Comparison of ENCODE assay signal across 13 cellular contexts in genomic region chr12:43807361-43807760, GRCh38. TPM values are rescaled to one million over a fixed set of nuclear protein-coding genes. Genes with fewer than 3 reads are reported as not detected.
A peak's percentile ranks its signal among the peaks of the same experiment; 100 is the strongest.
DNase-seq lines count a peak whose midpoint lies in the region; ATAC-seq, FAIRE-seq and TF ChIP-seq lines count a peak whose summit lies in the region.
"Had no signal": no experiment of that assay in that cellular context is flagged by ENCODE, and none has a peak within 500 bp of the region (broad histone marks: within the 10 kb centered on the region; RNA-seq: fewer than 3 reads in every experiment).

No MANE protein-coding gene starts in this region.

- dilution Hi-C loops in IMR-90 (cut with HindIII; ENCODE audit: low sequenced_read_pairs, unreplicated experiment), result no loop called here

- POLR2A ChIA-PET in IMR-90 (lab: Charles Lee; ENCODE audit: unreplicated experiment) (interaction anchor here (1.2 kb wide), 1 partner anchor 10 kb away, joined by 4 read pairs; no protein-coding TSS in a partner anchor), GM12878 (lab: Charles Lee) (interaction anchor here (1.0 to 3.0 kb wide), 3 partner anchors 35 to 48 kb away, joined by 3 to 24 read pairs (median 3); partner anchors contain the start of genes IRAK4 and PUS7L)

- peak overlapping the region; percentile 50 to 87 (median 83); a peak in 21 of 22 replicates for H3K4me2 ChIP-seq in BLaER1 treated with 17β-estradiol and CSF1 and Interleukin-3, amounts not matched to agents 10 nM and 100 nM
- H3K4me2 ChIP-seq in IMR-90 (ENCODE audit: low read depth, low read length) (no peak overlapping the region), GM12878 (ENCODE audit: control insufficient read depth, insufficient read depth) (peak overlapping the region; percentile 48)

- no peaks in the 10 kb centered on the region for H3K27me3 ChIP-seq in BLaER1 treated with 17β-estradiol and CSF1 and Interleukin-3, amounts not matched to agents 10 nM and 100 nM
- no peaks in the 10 kb centered on the region; the same call in 1 of the 2 replicates for H3K27me3 ChIP-seq in IMR-90 (ENCODE audit: control insufficient read depth, insufficient read depth, low read length)
- no peaks in the 10 kb centered on the region for H3K27me3 ChIP-seq in GM12878 (replicated peaks in 1 of 2; ENCODE audit: control insufficient read depth in 2 of 2, insufficient read depth in 2 of 2, low read length in 1 of 2)
- H3K27me3 ChIP-seq: ovary had no signal

- peak overlapping the region; percentile 17; the same call in 1 of the 2 replicates for H4K5ac ChIP-seq in IMR-90 (ENCODE audit: low read depth, low read length)

- CTCF ChIA-PET in IMR-90 (lab: Yijun Ruan, JAX) (interaction anchor here (2.4 to 2.6 kb wide), 2 partner anchors 10 to 75 kb away, joined by 7 read pairs; no protein-coding TSS in a partner anchor), GM12878 (lab: Yijun Ruan, JAX) (interaction anchor here (0.9 to 3.7 kb wide), 5 partner anchors 9 to 363 kb away, joined by 3 to 21 read pairs (median 4); partner anchors contain the start of genes IRAK4 and PUS7L)

- no peak for TF ChIP-seq EP300 in GM12878 (IDR thresholded peaks at IDR 0.05; ENCODE audit: borderline replicate concordance in 1 of 2, control insufficient read depth in 1 of 2, low read depth in 2 of 2, low read length in 2 of 2)

- peak overlapping the region in 8 of 11 experiments; percentile 90 to 99 (median 96); a peak in 14 of 22 replicates for H3K27ac ChIP-seq in BLaER1 treated with 17β-estradiol and CSF1 and Interleukin-3, amounts not matched to agents 10 nM and 100 nM
- H3K27ac ChIP-seq in IMR-90 (ENCODE audit: insufficient read depth, low read length), result no peak overlapping the region
- H3K27ac ChIP-seq in GM12878 (ENCODE audit: control insufficient read depth, insufficient read depth), result no peak overlapping the region

- TF ChIP-seq CTCF in IMR-90 (conservative IDR thresholded peaks at IDR 0.05; ENCODE audit: low read depth, low read length), result no peak
- TF ChIP-seq CTCF in GM12878 (IDR thresholded peaks at IDR 0.05 in 2 of 3, conservative IDR thresholded peaks at IDR 0.05 in 1 of 3; ENCODE audit: control insufficient read depth in 2 of 3, extremely low read depth in 1 of 3, insufficient read depth in 1 of 3, low read depth in 3 of 3, low read length in 3 of 3), result no peak
- no peak for TF ChIP-seq CTCF in nephron (IDR thresholded peaks at IDR 0.05; ENCODE audit: unreplicated experiment in 3 of 3)

- no peak overlapping the region for H3K14ac ChIP-seq in IMR-90 (replicated peaks; ENCODE audit: low read depth, low read length)

- no peaks in the 10 kb centered on the region for H3K27me3 Mint-ChIP-seq in nephron (ENCODE audit: low read depth)

- intact Hi-C loops in IMR-90 (cut with micrococcal nuclease) (loop anchor here (2.0 kb wide), 1 partner anchor 49 kb away; the partner anchor contains the start of genes IRAK4 and PUS7L), GM12878 (cut with micrococcal nuclease; ENCODE audit: unreplicated experiment) (loop anchor here (2.0 kb wide), 1 partner anchor 75 kb away; no protein-coding TSS in a partner anchor)

- H4K8ac ChIP-seq in IMR-90 (ENCODE audit: low read depth in 2 of 2, low read length in 2 of 2), result peak overlapping the region; percentile 5 to 92; a peak in 2 of 4 replicates

- no peaks in the 10 kb centered on the region for H3K9me3 Mint-ChIP-seq in nephron

- peak overlapping the region; percentile 99 to 100 (median 99) for H3K27ac Mint-ChIP-seq in nephron

- H2AFZ ChIP-seq in IMR-90 (replicated peaks; ENCODE audit: low read length, poor library complexity), result no peak overlapping the region
- H2AFZ ChIP-seq in GM12878 (ENCODE audit: control insufficient read depth, low read depth, low read length), result no peak overlapping the region

- H3K79me2 ChIP-seq in GM12878 (ENCODE audit: control insufficient read depth, insufficient read depth, low read length), result peaks cover 37% of the 10 kb centered on the region

- WGBS in IMR-90 (ENCODE audit: extremely low coverage in 2 of 2, insufficient read length in 1 of 2), 2 experiments, result 76% methylated on average over 2 of the region's 3 CpGs; no CpG with 5 or more reads in 1 of the 2 experiments
- 96% methylated on average over 3 of the region's 3 CpGs for WGBS in GM12878 (ENCODE audit: insufficient coverage, insufficient replicate concordance, low lambda C conversion rate, missing lambda C conversion rate)

- no peak overlapping the region for H2BK20ac ChIP-seq in IMR-90 (ENCODE audit: low read depth, low read length)

- H2AK9ac ChIP-seq in IMR-90 (replicated peaks; ENCODE audit: low read depth, low read length, poor library complexity), result no peak overlapping the region

- RAD21 ChIA-PET in GM12878 (lab: Charles Lee; ENCODE audit: unreplicated experiment), result interaction anchor here (1.5 to 3.0 kb wide), 2 partner anchors 45 to 48 kb away, joined by 3 to 17 read pairs; partner anchors contain the start of genes IRAK4 and PUS7L

- H3K4ac ChIP-seq in IMR-90 (ENCODE audit: low read depth, low read length), result no peak overlapping the region

- no peak overlapping the region for H3K18ac ChIP-seq in IMR-90 (ENCODE audit: low read depth, low read length)

- BruUV-seq in IMR-90 (replicated peaks; lab: Mats Ljungman, UMichigan) (no TSS peak), GM12878 (replicated peaks; lab: Mats Ljungman, UMichigan) (no TSS peak)

- peak overlapping the region in 6 of 11 experiments; percentile 93 to 97 (median 94); a peak in 12 of 22 replicates for H3K9ac ChIP-seq in BLaER1 treated with 17β-estradiol and CSF1 and Interleukin-3, amounts not matched to agents 10 nM and 100 nM
- no peak overlapping the region; the same call in 1 of the 2 replicates for H3K9ac ChIP-seq in IMR-90 (ENCODE audit: low read depth, low read length)
- no peak overlapping the region for H3K9ac ChIP-seq in GM12878 (ENCODE audit: control insufficient read depth, insufficient read depth, low read length)

- TF ChIP-seq RAD21 in IMR-90 (IDR thresholded peaks at IDR 0.05; ENCODE audit: low read length), result no peak
- TF ChIP-seq RAD21 in GM12878 (IDR thresholded peaks at IDR 0.05; ENCODE audit: insufficient read depth, low read depth, low read length), result no peak

- H3K56ac ChIP-seq in IMR-90 (ENCODE audit: extremely low read depth, insufficient read depth, low read length), result no peak overlapping the region

- no peak overlapping the region for H3K23ac ChIP-seq in IMR-90 (ENCODE audit: low read depth, low read length)

- no peaks in the 10 kb centered on the region for H3K9me3 ChIP-seq in BLaER1 treated with 17β-estradiol and CSF1 and Interleukin-3, amounts not matched to agents 10 nM and 100 nM (replicated peaks in 1 of 11)
- H3K9me3 ChIP-seq in IMR-90 (ENCODE audit: control insufficient read depth, insufficient read depth, low read length), result no peaks in the 10 kb centered on the region
- H3K9me3 ChIP-seq in GM12878 (replicated peaks; ENCODE audit: control insufficient read depth, insufficient read depth, low read length), result no peaks in the 10 kb centered on the region
- H3K9me3 ChIP-seq: ovary had no signal

- peaks cover 0 to 16% of the 10 kb centered on the region in 2 experiments; a peak in 2 of 4 replicates for H3K79me1 ChIP-seq in IMR-90 (ENCODE audit: low read depth in 1 of 2, low read length in 2 of 2)

- H3K36me3 ChIP-seq in BLaER1 treated with 17β-estradiol and CSF1 and Interleukin-3, amounts not matched to agents 10 nM and 100 nM, result peaks cover 5 to 19% (median 9%) of the 10 kb centered on the region in 11 experiments; a peak in 16 of 22 replicates
- H3K36me3 ChIP-seq in IMR-90 (ENCODE audit: control insufficient read depth, insufficient read depth, low read length) (no peaks in the 10 kb centered on the region), GM12878 (ENCODE audit: control insufficient read depth in 2 of 2, insufficient read depth in 2 of 2, low read length in 1 of 2) (no peaks in the 10 kb centered on the region; a peak in 1 of 4 replicates)
- H3K36me3 ChIP-seq: ovary had no signal

- no peak overlapping the region for H2BK120ac ChIP-seq in IMR-90 (ENCODE audit: low read depth, low read length)

- H3K4me1 ChIP-seq in BLaER1 treated with 17β-estradiol and CSF1 and Interleukin-3, amounts not matched to agents 10 nM and 100 nM, result peaks cover 13 to 46% (median 30%) of the 10 kb centered on the region in 10 experiments
- H3K4me1 ChIP-seq in IMR-90 (ENCODE audit: control insufficient read depth, insufficient read depth, low read length) (no peaks in the 10 kb centered on the region), GM12878 (ENCODE audit: control insufficient read depth, insufficient read depth, low read length) (no peaks in the 10 kb centered on the region)

- H4K91ac ChIP-seq in IMR-90 (ENCODE audit: insufficient read depth, low read depth, low read length), result no peak overlapping the region

- no peak for ATAC-seq in IMR-90 (ENCODE audit: low read depth)
- no peak for ATAC-seq in GM12878

- H2BK5ac ChIP-seq in IMR-90 (ENCODE audit: low read depth, low read length, poor library complexity, severe bottlenecking), result no peak overlapping the region

- peaks cover 34% of the 10 kb centered on the region for H3K4me1 Mint-ChIP-seq in nephron

- peaks cover 3 to 33% (median 27%) of the 10 kb centered on the region in 11 experiments; a peak in 15 of 22 replicates for H4K20me1 ChIP-seq in BLaER1 treated with 17β-estradiol and CSF1 and Interleukin-3, amounts not matched to agents 10 nM and 100 nM
- H4K20me1 ChIP-seq in IMR-90 (ENCODE audit: insufficient read depth, low read length) (no peaks in the 10 kb centered on the region), GM12878 (ENCODE audit: control insufficient read depth, insufficient read depth) (no peaks in the 10 kb centered on the region)

- no peak overlapping the region for H2BK15ac ChIP-seq in IMR-90 (ENCODE audit: low read depth, low read length)

- H3K36me3 Mint-ChIP-seq in nephron (ENCODE audit: low read depth), result peaks cover 6% of the 10 kb centered on the region

- DNase-seq in IMR-90 (no peak), GM12878 (ENCODE audit: low read depth, low spot score) (no peak), NCI-H1436 treated with DMSO at 0.1 percent for 48 hours (lab: John Stamatoyannopoulos, UW) (no peak), occipital lobe (lab: John Stamatoyannopoulos, UW) (no peak)
- no peak for DNase-seq in stimulated activated CD4-positive, alpha-beta T cell treated with anti-CD3 and anti-CD28 coated beads, Interleukin-4, amount 100 ng/mL, for 4 hours
- no peak for DNase-seq in stimulated activated CD4-positive, alpha-beta T cell treated with anti-CD3 and anti-CD28 coated beads, Interleukin-4, amount 100 ng/mL, for 1 hour
- DNase-seq: activated gamma-delta T cell, foreskin fibroblast, MV-4-11, ovary, Right ventricle myocardium superior had no signal

- no peak for FAIRE-seq in GM12878 (lab: Jason Lieb, UNC)

- TF ChIP-seq POLR2A in IMR-90 (IDR thresholded peaks at IDR 0.05; ENCODE audit: low read depth, low read length) (no peak), GM12878 (IDR thresholded peaks at IDR 0.05; ENCODE audit: low read depth, low read length) (no peak)

- SMC1A ChIA-PET in GM12878 (lab: Charles Lee; ENCODE audit: uncharacterized antibody, unreplicated experiment), result interaction anchor here (1.1 to 3.8 kb wide), 7 partner anchors 9 to 78 kb away, joined by 3 to 11 read pairs (median 5); no protein-coding TSS in a partner anchor

- peak overlapping the region; percentile 97 to 99 (median 99) for H3K4me3 Mint-ChIP-seq in nephron

- no peak overlapping the region for H2AK5ac ChIP-seq in IMR-90 (ENCODE audit: low read depth, low read length)

- no peaks in the 10 kb centered on the region for H3K9me1 ChIP-seq in IMR-90 (ENCODE audit: insufficient read depth, low read length)

- peak overlapping the region in 8 of 10 experiments; percentile 78 to 97 (median 87); a peak in 8 of 20 replicates for H3K4me3 ChIP-seq in BLaER1 treated with 17β-estradiol and CSF1 and Interleukin-3, amounts not matched to agents 10 nM and 100 nM
- no peak overlapping the region for H3K4me3 ChIP-seq in IMR-90 (ENCODE audit: insufficient read depth, low read depth, low read length)
- peak overlapping the region; percentile 84; the same call in 1 of the 2 replicates for H3K4me3 ChIP-seq in GM12878

- in situ Hi-C loops in IMR-90 (cut with MboI; ENCODE audit: low sequenced_read_pairs), result loop anchor here (5.0 kb wide), 1 partner anchor 75 kb away; no protein-coding TSS in a partner anchor
- in situ Hi-C loops in GM12878 (cut with MboI), result no loop called here

RNA-seq across cellular contexts. Expression of gene TWF1, which starts 1.2 kb away (rescaled TPM):
- total RNA-seq in IMR-90 (2012; rRNA removed), result 141 and 248 TPM in 2 replicates
- 49.7 and 67.0 TPM in 2 replicates for polyA plus RNA-seq in IMR-90 (2012; rRNA removed)
- 12.1 and 14.3 TPM in 2 replicates for polyA plus RNA-seq in IMR-90 (2012; cell fraction: cytosol; rRNA removed)
- 4.4 and 27.8 TPM in 2 replicates for polyA plus RNA-seq in IMR-90 (2012; cell fraction: nucleus; rRNA removed; ENCODE audit: low replicate concordance)
- total RNA-seq in GM12878 (2013; cell fraction: nucleolus; rRNA removed), result 52.6 and 60.4 TPM in 2 replicates
- total RNA-seq in GM12878 (2014; rRNA removed), result 16.2 and 29.8 TPM in 2 replicates
- 19.8 and 21.8 TPM in 2 replicates for total RNA-seq in GM12878 (2014; rRNA removed; fragmentation: Illumina TruSeq; extraction: Trizol)
- total RNA-seq in GM12878 (2021), result 13.1 and 18.1 TPM in 2 replicates
- 5.3 TPM for polyA plus RNA-seq in GM12878 (2011; ENCODE audit: low read depth)
- 23.5 and 40.1 TPM in 2 replicates for polyA plus RNA-seq in GM12878 (2011; rRNA removed)
- polyA plus RNA-seq in GM12878 (2011; cell fraction: cytosol; rRNA removed), result 7.0 and 8.2 TPM in 2 replicates
- polyA plus RNA-seq in GM12878 (2011; cell fraction: nucleus; rRNA removed), result 18.2 and 21.2 TPM in 2 replicates
- polyA plus RNA-seq in GM12878 (2012), result 9.0 and 12.3 TPM in 2 replicates
- 17.5 and 30.8 TPM in 2 replicates for polyA plus RNA-seq in GM12878 (2014; fragmentation: Illumina TruSeq; extraction: Trizol)
- 10 to 100 TPM in 1 of 2 experiments, 1 to 10 TPM in 1; 8.7 to 11.5 TPM for polyA plus RNA-seq in GM12878 (2014; fragmentation: Nextera tagmentation; extraction: Ambion mirVana)
- 15.1 and 18.8 TPM in 2 replicates for polyA plus RNA-seq in GM12878 (2014; rRNA removed)
- polyA plus RNA-seq in GM12878 (2016; fragmentation: Nextera tagmentation; extraction: Ambion mirVana), result 10 to 100 TPM; 20.7 to 21.3 TPM
- polyA minus RNA-seq in GM12878 (2011; rRNA and poly(A)+ RNA removed), result 10.6 and 12.3 TPM in 2 replicates
- polyA minus RNA-seq in GM12878 (2011; cell fraction: cytosol; rRNA and poly(A)+ RNA removed), result 7.7 and 9.4 TPM in 2 replicates
- polyA minus RNA-seq in GM12878 (2011; cell fraction: nucleus; rRNA and poly(A)+ RNA removed), result 32.8 and 37.3 TPM in 2 replicates
- 174 TPM for total RNA-seq in occipital lobe

RNA-seq across cellular contexts. Expression of gene TMEM117, which starts 28.5 kb away (rescaled TPM):
- 21.0 and 29.7 TPM in 2 replicates for total RNA-seq in IMR-90 (2012; rRNA removed)
- polyA plus RNA-seq in IMR-90 (2012; rRNA removed), result 6.1 and 8.7 TPM in 2 replicates
- 3.1 and 4.4 TPM in 2 replicates for polyA plus RNA-seq in IMR-90 (2012; cell fraction: cytosol; rRNA removed)
- polyA plus RNA-seq in IMR-90 (2012; cell fraction: nucleus; rRNA removed; ENCODE audit: low replicate concordance), result 1.6 and 7.0 TPM in 2 replicates
- 81.0 and 81.9 TPM in 2 replicates for total RNA-seq in GM12878 (2013; cell fraction: nucleolus; rRNA removed)
- total RNA-seq in GM12878 (2014; rRNA removed), result 8.2 and 8.6 TPM in 2 replicates
- total RNA-seq in GM12878 (2014; rRNA removed; fragmentation: Illumina TruSeq; extraction: Trizol), result 7.2 and 7.7 TPM in 2 replicates
- 6.1 and 6.3 TPM in 2 replicates for total RNA-seq in GM12878 (2021)
- polyA plus RNA-seq in GM12878 (2011; ENCODE audit: low read depth), result 0.81 TPM
- 4.8 and 5.4 TPM in 2 replicates for polyA plus RNA-seq in GM12878 (2011; rRNA removed)
- 2.5 and 2.8 TPM in 2 replicates for polyA plus RNA-seq in GM12878 (2011; cell fraction: cytosol; rRNA removed)
- polyA plus RNA-seq in GM12878 (2011; cell fraction: nucleus; rRNA removed), result 4.9 and 6.7 TPM in 2 replicates
- polyA plus RNA-seq in GM12878 (2012), result 1.4 and 2.3 TPM in 2 replicates
- polyA plus RNA-seq in GM12878 (2014; fragmentation: Illumina TruSeq; extraction: Trizol), result 6.4 and 8.4 TPM in 2 replicates
- polyA plus RNA-seq in GM12878 (2014; fragmentation: Nextera tagmentation; extraction: Ambion mirVana), result 1 to 10 TPM; 3.1 to 3.7 TPM
- 2.6 and 3.8 TPM in 2 replicates for polyA plus RNA-seq in GM12878 (2014; rRNA removed)
- polyA plus RNA-seq in GM12878 (2016; fragmentation: Nextera tagmentation; extraction: Ambion mirVana), result 1 to 10 TPM; 5.9 to 7.4 TPM
- 3.3 and 4.0 TPM in 2 replicates for polyA minus RNA-seq in GM12878 (2011; rRNA and poly(A)+ RNA removed)
- 0.73 TPM in 1 of 2 replicates, not detected in the other for polyA minus RNA-seq in GM12878 (2011; cell fraction: cytosol; rRNA and poly(A)+ RNA removed)
- polyA minus RNA-seq in GM12878 (2011; cell fraction: nucleus; rRNA and poly(A)+ RNA removed), result 7.5 and 25.2 TPM in 2 replicates
- 15.0 TPM for total RNA-seq in occipital lobe

RNA-seq across cellular contexts. Expression of gene IRAK4, which starts 48.6 kb away (rescaled TPM):
- 27.6 and 30.8 TPM in 2 replicates for total RNA-seq in IMR-90 (2012; rRNA removed)
- 8.8 and 12.6 TPM in 2 replicates for polyA plus RNA-seq in IMR-90 (2012; rRNA removed)
- polyA plus RNA-seq in IMR-90 (2012; cell fraction: cytosol; rRNA removed), result 2.5 and 2.9 TPM in 2 replicates
- polyA plus RNA-seq in IMR-90 (2012; cell fraction: nucleus; rRNA removed; ENCODE audit: low replicate concordance), result 5.8 and 30.1 TPM in 2 replicates
- total RNA-seq in GM12878 (2013; cell fraction: nucleolus; rRNA removed), result 96.4 and 107 TPM in 2 replicates
- 23.8 and 31.1 TPM in 2 replicates for total RNA-seq in GM12878 (2014; rRNA removed)
- total RNA-seq in GM12878 (2014; rRNA removed; fragmentation: Illumina TruSeq; extraction: Trizol), result 21.4 and 23.7 TPM in 2 replicates
- 17.8 and 18.8 TPM in 2 replicates for total RNA-seq in GM12878 (2021)
- 12.8 TPM for polyA plus RNA-seq in GM12878 (2011; ENCODE audit: low read depth)
- 46.8 and 70.0 TPM in 2 replicates for polyA plus RNA-seq in GM12878 (2011; rRNA removed)
- 15.1 and 16.4 TPM in 2 replicates for polyA plus RNA-seq in GM12878 (2011; cell fraction: cytosol; rRNA removed)
- polyA plus RNA-seq in GM12878 (2011; cell fraction: nucleus; rRNA removed), result 39.4 and 41.5 TPM in 2 replicates
- 15.8 and 17.2 TPM in 2 replicates for polyA plus RNA-seq in GM12878 (2012)
- 24.4 and 27.4 TPM in 2 replicates for polyA plus RNA-seq in GM12878 (2014; fragmentation: Illumina TruSeq; extraction: Trizol)
- 10 to 100 TPM in 1 of 2 experiments, 1 to 10 TPM in 1; 7.9 to 13.8 TPM for polyA plus RNA-seq in GM12878 (2014; fragmentation: Nextera tagmentation; extraction: Ambion mirVana)
- 19.4 and 21.2 TPM in 2 replicates for polyA plus RNA-seq in GM12878 (2014; rRNA removed)
- 10 to 100 TPM; 19.4 to 20.7 TPM for polyA plus RNA-seq in GM12878 (2016; fragmentation: Nextera tagmentation; extraction: Ambion mirVana)
- polyA minus RNA-seq in GM12878 (2011; rRNA and poly(A)+ RNA removed), result 19.8 and 38.3 TPM in 2 replicates
- 7.3 and 10.8 TPM in 2 replicates for polyA minus RNA-seq in GM12878 (2011; cell fraction: cytosol; rRNA and poly(A)+ RNA removed)
- polyA minus RNA-seq in GM12878 (2011; cell fraction: nucleus; rRNA and poly(A)+ RNA removed), result 18.0 and 26.2 TPM in 2 replicates
- 6.9 TPM for total RNA-seq in occipital lobe

RNA-seq across cellular contexts. Expression of gene PUS7L, which starts 48.8 kb away (rescaled TPM):
- total RNA-seq in IMR-90 (2012; rRNA removed), result 44.8 and 58.6 TPM in 2 replicates
- polyA plus RNA-seq in IMR-90 (2012; rRNA removed), result 4.4 and 5.1 TPM in 2 replicates
- polyA plus RNA-seq in IMR-90 (2012; cell fraction: cytosol; rRNA removed), result 0.62 and 0.97 TPM in 2 replicates
- polyA plus RNA-seq in IMR-90 (2012; cell fraction: nucleus; rRNA removed; ENCODE audit: low replicate concordance), result 0.75 and 6.8 TPM in 2 replicates
- total RNA-seq in GM12878 (2013; cell fraction: nucleolus; rRNA removed), result 68.2 and 69.9 TPM in 2 replicates
- 14.1 and 17.7 TPM in 2 replicates for total RNA-seq in GM12878 (2014; rRNA removed)
- 23.3 and 26.3 TPM in 2 replicates for total RNA-seq in GM12878 (2014; rRNA removed; fragmentation: Illumina TruSeq; extraction: Trizol)
- total RNA-seq in GM12878 (2021), result 18.1 and 21.7 TPM in 2 replicates
- 2.6 TPM for polyA plus RNA-seq in GM12878 (2011; ENCODE audit: low read depth)
- polyA plus RNA-seq in GM12878 (2011; rRNA removed), result 17.4 and 31.0 TPM in 2 replicates
- polyA plus RNA-seq in GM12878 (2011; cell fraction: cytosol; rRNA removed), result 3.7 and 4.6 TPM in 2 replicates
- polyA plus RNA-seq in GM12878 (2011; cell fraction: nucleus; rRNA removed), result 10.7 and 11.9 TPM in 2 replicates
- 4.3 and 7.2 TPM in 2 replicates for polyA plus RNA-seq in GM12878 (2012)
- 13.6 and 19.2 TPM in 2 replicates for polyA plus RNA-seq in GM12878 (2014; fragmentation: Illumina TruSeq; extraction: Trizol)
- 10 to 100 TPM in 1 of 2 experiments, 1 to 10 TPM in 1; 9.2 to 42.1 TPM for polyA plus RNA-seq in GM12878 (2014; fragmentation: Nextera tagmentation; extraction: Ambion mirVana)
- 5.6 and 7.2 TPM in 2 replicates for polyA plus RNA-seq in GM12878 (2014; rRNA removed)
- 10 to 100 TPM; 32.2 to 36.9 TPM for polyA plus RNA-seq in GM12878 (2016; fragmentation: Nextera tagmentation; extraction: Ambion mirVana)
- polyA minus RNA-seq in GM12878 (2011; rRNA and poly(A)+ RNA removed), result 18.0 and 33.6 TPM in 2 replicates
- 6.0 and 10.3 TPM in 2 replicates for polyA minus RNA-seq in GM12878 (2011; cell fraction: cytosol; rRNA and poly(A)+ RNA removed)
- polyA minus RNA-seq in GM12878 (2011; cell fraction: nucleus; rRNA and poly(A)+ RNA removed), result 12.1 and 19.7 TPM in 2 replicates
- 41.0 TPM for total RNA-seq in occipital lobe

Comparison
In these comparisons a context has a peak if more than half of its experiments do, and no peak if none do; other contexts are left out.
1. H3K27ac ChIP-seq: peak in BLaER1 treated with 17β-estradiol and CSF1 and Interleukin-3, amounts not matched to agents 10 nM and 100 nM (8 of 11); none in IMR-90 (single experiment) and GM12878 (single experiment).
2. H3K9ac ChIP-seq: peak in BLaER1 treated with 17β-estradiol and CSF1 and Interleukin-3, amounts not matched to agents 10 nM and 100 nM (6 of 11); none in IMR-90 (single experiment) and GM12878 (single experiment).